1 cellular context compared by ENCODE assay signal in genomic region chr5:96133337-96134094, GRCh38.
TF ChIP-seq lines count a peak whose summit lies in the region.

No MANE protein-coding gene starts in this region.

TF ChIP-seq in GM12878, 131 proteins besides CTCF, POLR2A, EP300 and RAD21:
- TF ChIP-seq SIX5 (IDR thresholded peaks at IDR 0.05; ENCODE audit: low read depth, low read length, severe bottlenecking) (no peak), ZBTB33 (IDR thresholded peaks at IDR 0.05) (no peak), ZBTB40 (IDR thresholded peaks at IDR 0.05; ENCODE audit: borderline replicate concordance) (no peak), HDAC2 (IDR thresholded peaks at IDR 0.05) (no peak), STAT1 (conservative IDR thresholded peaks at IDR 0.05) (no peak), PAX8 (IDR thresholded peaks at IDR 0.05) (no peak), SRF (IDR thresholded peaks at IDR 0.05; ENCODE audit: low read depth in 2 of 2, low read length in 2 of 2) (no peak), PKNOX1 (IDR thresholded peaks at IDR 0.05) (no peak), SMAD5 (IDR thresholded peaks at IDR 0.05; ENCODE audit: low read depth) (no peak), IKZF1 (conservative IDR thresholded peaks at IDR 0.05) (no peak), ELK1 (IDR thresholded peaks at IDR 0.05; ENCODE audit: low read depth, low read length) (no peak), ASH2L (IDR thresholded peaks at IDR 0.05; ENCODE audit: borderline replicate concordance, low read depth) (no peak), SREBF2 (IDR thresholded peaks at IDR 0.05; ENCODE audit: low read length) (no peak), FOXK2 (IDR thresholded peaks at IDR 0.05) (no peak), RELB (IDR thresholded peaks at IDR 0.05; ENCODE audit: low read depth) (no peak)
TF ChIP-seq in GM12878: peak in this region for 0.
